In genomic region chr3:124491098-124491497, GRCh38 we compare ENCODE assay signal across 18 cellular contexts.
"Had no signal": no experiment of that assay in that cellular context is flagged by ENCODE, and none has a peak within 500 bp of the region (broad histone marks: within the 10 kb centered on the region; RNA-seq: fewer than 3 reads in every experiment).

No MANE protein-coding gene starts in this region.

- H2AFZ ChIP-seq: neural progenitor cell had no signal

- H3K27ac Mint-ChIP-seq: activated naive CD4-positive, alpha-beta T cell treated with anti-CD3 and anti-CD28 coated beads for 36 hours; naive B cell; WTC11 had no signal

- H3K27me3 ChIP-seq: neural progenitor cell, sigmoid colon, spleen had no signal

- FAIRE-seq: frontal cortex, islet of Langerhans had no signal

- H3K9me3 ChIP-seq: sigmoid colon, spleen had no signal

- H3K27ac ChIP-seq: neural progenitor cell, sigmoid colon, spleen had no signal

- H3K4me2 ChIP-seq: neural progenitor cell had no signal

- H3K36me3 ChIP-seq: neural progenitor cell, sigmoid colon had no signal

- DNase-seq: activated CD4-positive, alpha-beta T cell treated with anti-CD3 and anti-CD28 coated beads, Interleukin-2, amount 50 U/mL, for 48 hours; activated naive CD4-positive, alpha-beta T cell treated with anti-CD3 and anti-CD28 coated beads for 36 hours; activated T-cell treated with anti-CD3 and anti-CD28 coated beads, Interleukin-2, amount 50 U/mL, for 48 hours; amygdala; effector memory CD4-positive, alpha-beta T cell; mesenchymal stem cell; naive B cell; sigmoid colon; spleen; stimulated activated CD4-positive, alpha-beta T cell treated with anti-CD3 and anti-CD28 coated beads, Interleukin-4, amount 100 ng/mL, for 1 hour; stimulated activated naive CD4-positive, alpha-beta T cell treated with Interleukin-2 at 50 U/mL for 16 hours; T-helper 1 cell had no signal

- H3K4me1 ChIP-seq: neural progenitor cell, sigmoid colon had no signal

- H3K9me3 Mint-ChIP-seq: activated naive CD4-positive, alpha-beta T cell treated with anti-CD3 and anti-CD28 coated beads for 36 hours; naive B cell; neural progenitor cell had no signal

- H3K4me3 Mint-ChIP-seq: activated naive CD4-positive, alpha-beta T cell treated with anti-CD3 and anti-CD28 coated beads for 36 hours; naive B cell; neural progenitor cell; WTC11 had no signal

- ATAC-seq: esophagus mucosa, SK-N-SH treated with all-trans-retinoic acid at 6 μM for 48 hours, WTC11 had no signal

- H3K36me3 Mint-ChIP-seq: naive B cell, WTC11 had no signal

- H3K4me3 ChIP-seq: neural progenitor cell, sigmoid colon, spleen had no signal
